ENCODE assay signal across 10 cellular contexts in the genomic region with DNA sequence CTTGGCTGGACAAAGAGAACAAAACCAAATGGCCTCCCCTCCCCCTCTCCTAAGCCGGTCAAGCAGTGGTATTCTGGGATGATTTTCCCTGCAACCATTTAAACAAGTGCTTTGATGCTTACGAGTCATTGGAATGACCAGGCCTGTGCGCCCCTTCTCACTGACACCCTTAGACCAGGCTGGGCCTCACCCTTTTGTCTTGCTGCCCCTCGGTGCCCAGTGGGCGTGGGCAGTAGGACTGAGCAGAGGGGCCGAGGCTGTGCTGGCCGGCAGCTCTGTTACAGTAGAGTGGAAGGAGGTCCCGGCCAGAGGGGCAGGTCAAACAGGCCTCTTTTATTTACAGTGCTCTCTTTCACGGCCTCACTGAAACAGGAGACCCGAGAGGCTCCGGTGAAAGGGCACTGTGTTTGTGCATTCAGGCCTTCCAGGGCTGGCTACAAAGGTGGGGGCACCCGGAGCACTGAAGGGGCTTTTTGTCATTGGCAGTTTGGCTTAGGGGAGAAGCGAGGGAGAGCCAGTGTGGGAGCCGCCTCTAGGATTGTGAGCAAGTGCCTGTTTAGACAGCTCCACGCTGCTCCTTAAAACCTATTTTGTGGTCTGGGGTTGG. TPM values are rescaled to one million over a fixed set of nuclear protein-coding genes. Genes with fewer than 3 reads are reported as not detected.
A peak's percentile ranks its signal among the peaks of the same experiment; 100 is the strongest.
DNase-seq lines count a peak whose midpoint lies in the region; ATAC-seq and TF ChIP-seq lines count a peak whose summit lies in the region.
"Had no signal": no experiment of that assay in that cellular context is flagged by ENCODE, and none has a peak within 500 bp of the region (broad histone marks: within the 10 kb centered on the region; RNA-seq: fewer than 3 reads in every experiment).

No MANE protein-coding gene starts in this region.

- TF ChIP-seq CTCF in RWPE1 (conservative IDR thresholded peaks at IDR 0.05; ENCODE audit: low read depth) (no peak), endothelial cell (IDR thresholded peaks at IDR 0.05; ENCODE audit: unreplicated experiment) (no peak), neural cell (IDR thresholded peaks at IDR 0.05; ENCODE audit: poor library complexity, severe bottlenecking) (no peak), tibial artery (IDR thresholded peaks at IDR 0.05) (no peak)

- no peaks in the 10 kb centered on the region for H3K9me2 ChIP-seq in neural cell (ENCODE audit: insufficient read depth, low read length)

- H3K4me1 Mint-ChIP-seq in endothelial cell (ENCODE audit: unreplicated experiment) = peaks cover 39% of the 10 kb centered on the region

- H3K27me3 ChIP-seq in neural cell (ENCODE audit: insufficient read depth, low read depth, low read length) (no peaks in the 10 kb centered on the region), tibial artery (no peaks in the 10 kb centered on the region)

- CTCF ChIA-PET in RWPE1 (lab: Yijun Ruan, JAX) = no interaction called here

- no peak overlapping the region for H3K4me2 ChIP-seq in neural cell (ENCODE audit: low read length)

- no peaks in the 10 kb centered on the region for H3K36me3 Mint-ChIP-seq in endothelial cell (ENCODE audit: low read depth, unreplicated experiment)

- H3K27me3 Mint-ChIP-seq in endothelial cell (ENCODE audit: unreplicated experiment) = peaks cover 11% of the 10 kb centered on the region

- intact Hi-C loops in tibial artery (cut with DNase I; ENCODE audit: low total_unique reads) = no loop called here

- TF ChIP-seq RAD21 in neural cell (conservative IDR thresholded peaks at IDR 0.05) = no peak

- H3K27ac ChIP-seq in RWPE1 (peak overlapping the region; percentile 24), neural cell (ENCODE audit: low read length) (no peak overlapping the region), tibial artery (peak overlapping the region; percentile 73 to 78)

- H3K4me3 ChIP-seq in neural cell (ENCODE audit: low read length) = no peak overlapping the region
- H3K4me3 ChIP-seq in tibial artery = peak overlapping the region; percentile 3 to 34

- no peak for TF ChIP-seq EP300 in neural cell (conservative IDR thresholded peaks at IDR 0.05; ENCODE audit: poor library complexity, severe bottlenecking)

- peaks cover 14 to 100% (median 91%) of the 10 kb centered on the region in 4 donors for H3K4me1 ChIP-seq in tibial artery

- H3K27ac Mint-ChIP-seq in endothelial cell (ENCODE audit: unreplicated experiment) = peak overlapping the region; percentile 83

- H3K9me3 ChIP-seq in neural cell (ENCODE audit: low read length) = no peaks in the 10 kb centered on the region
- no peaks in the 10 kb centered on the region for H3K9me3 ChIP-seq in tibial artery

- H3K79me2 ChIP-seq in neural cell (replicated peaks; ENCODE audit: insufficient read depth, low read length) = peaks cover 51% of the 10 kb centered on the region

- peak overlapping the region; percentile 4 for H3K9ac ChIP-seq in neural cell (ENCODE audit: low read length)

- H2AFZ ChIP-seq in neural cell (ENCODE audit: low read depth, low read length) = no peak overlapping the region

- no peaks in the 10 kb centered on the region for H3K9me3 Mint-ChIP-seq in endothelial cell (ENCODE audit: unreplicated experiment)

- no peaks in the 10 kb centered on the region for H4K20me1 ChIP-seq in neural cell (ENCODE audit: insufficient read depth)

- no peak for ATAC-seq in HG02885 (IDR thresholded peaks at IDR 0.05; ENCODE audit: poor library complexity, unreplicated experiment)
- no peak for ATAC-seq in HG02642 (IDR thresholded peaks at IDR 0.05; ENCODE audit: poor library complexity, unreplicated experiment)

- H3K36me3 ChIP-seq in neural cell (ENCODE audit: insufficient read depth, low read length) (no peaks in the 10 kb centered on the region), tibial artery (peaks cover 28 to 82% (median 78%) of the 10 kb centered on the region in 3 donors)

- DNase-seq in RWPE1 (ENCODE audit: low spot score) (no peak), endothelial cell (ENCODE audit: low spot score) (no peak), tibial artery (no peak), OCI-M1 (lab: John Stamatoyannopoulos, UW) (no peak)
- DNase-seq: activated T-cell treated with anti-CD3 and anti-CD28 coated beads, Interleukin-2, amount 50 U/mL, for 1 hour; DMS153 had no signal

- H3K4me3 Mint-ChIP-seq in endothelial cell (ENCODE audit: unreplicated experiment) = no peak overlapping the region

- POLR2A ChIA-PET in RWPE1 (lab: Yijun Ruan, JAX; ENCODE audit: low non-redundant PET) = no interaction called here

- H3F3A ChIP-seq in neural cell (ENCODE audit: insufficient read depth, low read length, poor library complexity, severe bottlenecking) = no peaks in the 10 kb centered on the region

TF ChIP-seq in neural cell, 6 proteins besides CTCF, POLR2A, EP300 and RAD21:
- no peak for TF ChIP-seq MXI1 (conservative IDR thresholded peaks at IDR 0.05; ENCODE audit: poor library complexity, severe bottlenecking)
- no peak for TF ChIP-seq EZH2 (IDR thresholded peaks at IDR 0.05; ENCODE audit: borderline replicate concordance, insufficient read depth, low read length, poor library complexity, severe bottlenecking)
- no peak for TF ChIP-seq SMC3 (conservative IDR thresholded peaks at IDR 0.05; ENCODE audit: poor library complexity)
- TF ChIP-seq POLR2AphosphoS5 (IDR thresholded peaks at IDR 0.05) = no peak
- TF ChIP-seq TAF1 (IDR thresholded peaks at IDR 0.05; ENCODE audit: low read depth) = no peak
- TF ChIP-seq, protein P1, sequence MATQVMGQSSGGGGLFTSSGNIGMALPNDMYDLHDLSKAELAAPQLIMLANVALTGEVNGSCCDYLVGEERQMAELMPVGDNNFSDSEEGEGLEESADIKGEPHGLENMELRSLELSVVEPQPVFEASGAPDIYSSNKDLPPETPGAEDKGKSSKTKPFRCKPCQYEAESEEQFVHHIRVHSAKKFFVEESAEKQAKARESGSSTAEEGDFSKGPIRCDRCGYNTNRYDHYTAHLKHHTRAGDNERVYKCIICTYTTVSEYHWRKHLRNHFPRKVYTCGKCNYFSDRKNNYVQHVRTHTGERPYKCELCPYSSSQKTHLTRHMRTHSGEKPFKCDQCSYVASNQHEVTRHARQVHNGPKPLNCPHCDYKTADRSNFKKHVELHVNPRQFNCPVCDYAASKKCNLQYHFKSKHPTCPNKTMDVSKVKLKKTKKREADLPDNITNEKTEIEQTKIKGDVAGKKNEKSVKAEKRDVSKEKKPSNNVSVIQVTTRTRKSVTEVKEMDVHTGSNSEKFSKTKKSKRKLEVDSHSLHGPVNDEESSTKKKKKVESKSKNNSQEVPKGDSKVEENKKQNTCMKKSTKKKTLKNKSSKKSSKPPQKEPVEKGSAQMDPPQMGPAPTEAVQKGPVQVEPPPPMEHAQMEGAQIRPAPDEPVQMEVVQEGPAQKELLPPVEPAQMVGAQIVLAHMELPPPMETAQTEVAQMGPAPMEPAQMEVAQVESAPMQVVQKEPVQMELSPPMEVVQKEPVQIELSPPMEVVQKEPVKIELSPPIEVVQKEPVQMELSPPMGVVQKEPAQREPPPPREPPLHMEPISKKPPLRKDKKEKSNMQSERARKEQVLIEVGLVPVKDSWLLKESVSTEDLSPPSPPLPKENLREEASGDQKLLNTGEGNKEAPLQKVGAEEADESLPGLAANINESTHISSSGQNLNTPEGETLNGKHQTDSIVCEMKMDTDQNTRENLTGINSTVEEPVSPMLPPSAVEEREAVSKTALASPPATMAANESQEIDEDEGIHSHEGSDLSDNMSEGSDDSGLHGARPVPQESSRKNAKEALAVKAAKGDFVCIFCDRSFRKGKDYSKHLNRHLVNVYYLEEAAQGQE (IDR thresholded peaks at IDR 0.05; ENCODE audit: borderline replicate concordance) = no peak
TF ChIP-seq in neural cell: peak in this region for 0.

RNA-seq across cellular contexts. Expression of a gene that starts 32.4 kb away (rescaled TPM):
- 0.54 TPM for total RNA-seq in endothelial cell (ENCODE audit: unreplicated experiment)
- 0.45 and 4.0 TPM in 2 replicates for polyA plus RNA-seq in neural cell
- 1.7 and 2.9 TPM in 2 replicates for polyA minus RNA-seq in neural cell
- total RNA-seq: NCI-H460 had no signal
